ENCODE assay signal across 16 cellular contexts in the genomic region with DNA sequence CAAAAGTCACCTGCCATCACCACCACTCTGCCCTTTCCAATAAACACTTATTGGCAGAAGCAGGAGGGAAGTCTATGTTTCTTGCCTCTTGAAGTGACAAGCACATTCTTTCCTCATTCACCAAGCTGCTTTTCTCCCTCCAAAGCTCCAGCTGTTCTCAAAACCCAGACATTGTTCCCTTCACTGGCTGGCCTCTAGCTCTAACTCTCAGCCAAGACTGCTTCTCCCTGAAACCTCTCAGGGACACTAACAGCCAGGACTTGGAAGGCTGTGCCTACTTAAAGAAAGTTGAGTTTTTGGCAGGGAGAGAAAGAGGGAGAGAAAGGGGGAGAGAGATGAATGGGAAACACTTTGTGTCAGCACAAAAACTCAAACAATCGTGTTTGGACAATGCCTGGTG.
DNase-seq lines count a peak whose midpoint lies in the region; ATAC-seq, FAIRE-seq and TF ChIP-seq lines count a peak whose summit lies in the region.
"Had no signal": no experiment of that assay in that cellular context is flagged by ENCODE, and none has a peak within 500 bp of the region (broad histone marks: within the 10 kb centered on the region; RNA-seq: fewer than 3 reads in every experiment).

No MANE protein-coding gene starts in this region.

- intact Hi-C loops in IMR-90 (cut with micrococcal nuclease) (loop anchor here (5.0 kb wide), 1 partner anchor 73 kb away; no protein-coding TSS in a partner anchor), gastrocnemius medialis (cut with DNase I; ENCODE audit: low total_unique reads) (no loop called here)

- no peak overlapping the region for H3K18ac ChIP-seq in IMR-90 (ENCODE audit: low read depth, low read length)
- H3K18ac ChIP-seq in H1 (ENCODE audit: extremely low read depth, low read length): no peak overlapping the region

- H3K23ac ChIP-seq in IMR-90 (ENCODE audit: low read depth, low read length) (no peak overlapping the region), H1 (ENCODE audit: insufficient read length) (no peak overlapping the region)

- H3K79me1 ChIP-seq in IMR-90 (ENCODE audit: low read depth in 1 of 2, low read length in 2 of 2) (no peaks in the 10 kb centered on the region), H1 (ENCODE audit: low read depth, low read length) (no peaks in the 10 kb centered on the region)

- in situ Hi-C loops in IMR-90 (cut with MboI; ENCODE audit: low sequenced_read_pairs): no loop called here
- in situ Hi-C loops in gastrocnemius medialis (cut with MboI; ENCODE audit: low sequenced_read_pairs in 4 of 4): no loop called here

- H3K27me3 ChIP-seq in IMR-90 (ENCODE audit: control insufficient read depth, insufficient read depth, low read length) (no peaks in the 10 kb centered on the region), H1 (replicated peaks in 1 of 4; ENCODE audit: control insufficient read depth in 3 of 4, extremely low read depth in 1 of 4, insufficient read depth in 3 of 4, low read length in 3 of 4) (no peaks in the 10 kb centered on the region), skeletal muscle tissue (ENCODE audit: control insufficient read depth in 3 of 3, insufficient read depth in 3 of 3, low read length in 3 of 3) (no peaks in the 10 kb centered on the region), gastrocnemius medialis (no peaks in the 10 kb centered on the region)
- H3K27me3 ChIP-seq: BLaER1 treated with 17β-estradiol and CSF1 and Interleukin-3, amounts not matched to agents 10 nM and 100 nM; pancreas had no signal

- peak; percentile 9 for DNase-seq in IMR-90
- no peak for DNase-seq in H1 (ENCODE audit: low read depth in 1 of 2, low spot score in 2 of 2)
- peak; percentile 58 for DNase-seq in islet precursor cell
- no peak for DNase-seq in DMS153 (lab: John Stamatoyannopoulos, UW)
- DNase-seq in foreskin melanocyte: no peak
- no peak for DNase-seq in DMS53 treated with DMSO at 0.1 percent for 48 hours (lab: John Stamatoyannopoulos, UW; ENCODE audit: unreplicated experiment)
- DNase-seq in gastrocnemius medialis: no peak
- DNase-seq: activated T-cell treated with anti-CD3 and anti-CD28 coated beads, Interleukin-2, amount 50 U/mL, for 72 hours; amniotic stem cell; DMS79; NCI-H1417 treated with DMSO at 0.1 percent for 48 hours; pancreas; T-helper 17 cell had no signal

- TF ChIP-seq RAD21 in IMR-90 (IDR thresholded peaks at IDR 0.05; ENCODE audit: low read length) (no peak), H1 (IDR thresholded peaks at IDR 0.05 in 1 of 2, conservative IDR thresholded peaks at IDR 0.05 in 1 of 2; ENCODE audit: low read depth in 2 of 2, low read length in 2 of 2) (no peak)

- H3K4ac ChIP-seq in IMR-90 (ENCODE audit: low read depth, low read length) (peak overlapping the region; percentile 11; the same call in 1 of the 2 replicates), H1 (replicated peaks; ENCODE audit: insufficient read length, low read depth, low read length) (no peak overlapping the region)

- ATAC-seq in IMR-90 (ENCODE audit: low read depth) (peak; percentile 30; the same call in 1 of the 2 replicates), gastrocnemius medialis (no peak)
- ATAC-seq: activated T-cell treated with anti-CD3 and anti-CD28 coated beads, Interleukin-2, amount 50 U/mL, for 72 hours; Panc1; pancreas; T-helper 17 cell had no signal

- H2AFZ ChIP-seq in IMR-90 (replicated peaks; ENCODE audit: low read length, poor library complexity): peak overlapping the region; percentile 73
- peak overlapping the region; percentile 93; the same call in 1 of the 2 replicates for H2AFZ ChIP-seq in H1 (ENCODE audit: low read length)

- H3K56ac ChIP-seq in IMR-90 (ENCODE audit: extremely low read depth, insufficient read depth, low read length): no peak overlapping the region
- no peak overlapping the region for H3K56ac ChIP-seq in H1 (replicated peaks; ENCODE audit: insufficient read length, low read depth, low read length)

- dilution Hi-C loops in IMR-90 (cut with HindIII; ENCODE audit: low sequenced_read_pairs, unreplicated experiment): no loop called here

- POLR2A ChIA-PET in IMR-90 (lab: Charles Lee; ENCODE audit: unreplicated experiment): no interaction called here
- POLR2A ChIA-PET in H1 (lab: Charles Lee; ENCODE audit: partially characterized antibody): no interaction called here

- no peak overlapping the region for H3K4me3 ChIP-seq in IMR-90 (ENCODE audit: insufficient read depth, low read depth, low read length)
- no peak overlapping the region for H3K4me3 ChIP-seq in H1 (ENCODE audit: extremely low read depth in 1 of 4, insufficient read depth in 2 of 4, low read depth in 3 of 4, low read length in 4 of 4)
- H3K4me3 ChIP-seq in skeletal muscle tissue (ENCODE audit: low read length in 3 of 3): no peak overlapping the region
- H3K4me3 ChIP-seq in gastrocnemius medialis: no peak overlapping the region
- H3K4me3 ChIP-seq: BLaER1 treated with 17β-estradiol and CSF1 and Interleukin-3, amounts not matched to agents 10 nM and 100 nM; pancreas had no signal

- H2AK9ac ChIP-seq in IMR-90 (replicated peaks; ENCODE audit: low read depth, low read length, poor library complexity): no peak overlapping the region

- no CpG with 5 or more reads among the region's 1 CpG for WGBS in IMR-90 (ENCODE audit: extremely low coverage in 2 of 2, insufficient read length in 1 of 2), 2 experiments
- WGBS in H1 (ENCODE audit: extremely low coverage in 1 of 2, insufficient coverage in 1 of 2, insufficient read length in 1 of 2, insufficient replicate concordance in 2 of 2, low coverage in 1 of 2, low lambda C conversion rate in 2 of 2, missing lambda C conversion rate in 1 of 2), 2 experiments: 93% methylated on average over 1 of the region's 1 CpG; no CpG with 5 or more reads in 1 of the 2 experiments

- BruUV-seq in IMR-90 (replicated peaks; lab: Mats Ljungman, UMichigan): no TSS peak

- no peak overlapping the region for H2BK12ac ChIP-seq in H1 (ENCODE audit: low read depth, low read length)

- CTCF ChIA-PET in IMR-90 (lab: Yijun Ruan, JAX): no interaction called here
- CTCF ChIA-PET in H1 (lab: Charles Lee; ENCODE audit: partially characterized antibody): interaction anchor here (0.8 to 1.3 kb wide), 2 partner anchors 10 to 53 kb away, joined by 3 read pairs; no protein-coding TSS in a partner anchor

- TF ChIP-seq POLR2A in IMR-90 (IDR thresholded peaks at IDR 0.05; ENCODE audit: low read depth, low read length): no peak
- no peak for TF ChIP-seq POLR2A in H1 (IDR thresholded peaks at IDR 0.05; ENCODE audit: control extremely low read depth in 1 of 2, low read depth in 2 of 2, low read length in 2 of 2)
- TF ChIP-seq POLR2A in gastrocnemius medialis (IDR thresholded peaks at IDR 0.05): no peak

- H2BK20ac ChIP-seq in IMR-90 (ENCODE audit: low read depth, low read length): peak overlapping the region; percentile 61
- no peak overlapping the region for H2BK20ac ChIP-seq in H1 (ENCODE audit: low read length)

- peaks cover 5% of the 10 kb centered on the region for H3K9me1 ChIP-seq in IMR-90 (ENCODE audit: insufficient read depth, low read length)

- H3K36me3 ChIP-seq in IMR-90 (ENCODE audit: control insufficient read depth, insufficient read depth, low read length) (no peaks in the 10 kb centered on the region), H1 (ENCODE audit: control insufficient read depth in 2 of 4, insufficient read depth in 4 of 4, low read length in 3 of 4) (no peaks in the 10 kb centered on the region; a peak in 1 of 8 replicates), skeletal muscle tissue (ENCODE audit: control insufficient read depth in 3 of 3, insufficient read depth in 3 of 3, low read length in 3 of 3) (no peaks in the 10 kb centered on the region), gastrocnemius medialis (no peaks in the 10 kb centered on the region)
- H3K36me3 ChIP-seq: BLaER1 treated with 17β-estradiol and CSF1 and Interleukin-3, amounts not matched to agents 10 nM and 100 nM; pancreas had no signal

- H3K79me2 ChIP-seq in H1 (ENCODE audit: control insufficient read depth in 1 of 2, insufficient read depth in 2 of 2, low read length in 2 of 2): no peaks in the 10 kb centered on the region

- H3K4me2 ChIP-seq in IMR-90 (ENCODE audit: low read depth, low read length) (no peak overlapping the region), H1 (ENCODE audit: insufficient read depth in 1 of 2, low read depth in 2 of 2, low read length in 2 of 2) (no peak overlapping the region)
- H3K4me2 ChIP-seq: BLaER1 treated with 17β-estradiol and CSF1 and Interleukin-3, amounts not matched to agents 10 nM and 100 nM had no signal

- H4K8ac ChIP-seq in IMR-90 (ENCODE audit: low read depth in 2 of 2, low read length in 2 of 2) (0 out of 4 replicates have a peak overlapping the region, but pooled peaks of 1 of the 2 experiments have one; percentile 28), H1 (ENCODE audit: extremely low read depth, insufficient read depth, low read length) (no peak overlapping the region)

- FAIRE-seq in H1 (lab: Jason Lieb, UNC): no peak
- FAIRE-seq: pancreas had no signal

- H2BK5ac ChIP-seq in IMR-90 (ENCODE audit: low read depth, low read length, poor library complexity, severe bottlenecking) (peak overlapping the region; percentile 9), H1 (ENCODE audit: low read depth, low read length) (no peak overlapping the region)

- H2AK5ac ChIP-seq in IMR-90 (ENCODE audit: low read depth, low read length) (no peak overlapping the region), H1 (ENCODE audit: low read depth, low read length) (no peak overlapping the region)

- no peak for TF ChIP-seq CTCF in IMR-90 (conservative IDR thresholded peaks at IDR 0.05; ENCODE audit: low read depth, low read length)
- TF ChIP-seq CTCF in H1 (IDR thresholded peaks at IDR 0.05; ENCODE audit: control extremely low read depth in 1 of 3, insufficient read depth in 1 of 3, low read depth in 1 of 3, low read length in 3 of 3): no peak
- no peak for TF ChIP-seq CTCF in gastrocnemius medialis (IDR thresholded peaks at IDR 0.05 in 4 of 5, conservative IDR thresholded peaks at IDR 0.05 in 1 of 5)

- H2BK120ac ChIP-seq in IMR-90 (ENCODE audit: low read depth, low read length): peak overlapping the region; percentile 76
- no peak overlapping the region for H2BK120ac ChIP-seq in H1 (replicated peaks; ENCODE audit: low read depth, low read length)

- TF ChIP-seq EP300 in H1 (IDR thresholded peaks at IDR 0.05; ENCODE audit: borderline replicate concordance in 1 of 2, low read depth in 2 of 2, low read length in 2 of 2): no peak

- H3K9me3 ChIP-seq in IMR-90 (ENCODE audit: control insufficient read depth, insufficient read depth, low read length) (peaks cover 2% of the 10 kb centered on the region; the same call in 1 of the 2 replicates), H1 (ENCODE audit: insufficient read depth in 2 of 2, low read depth in 1 of 2, low read length in 1 of 2) (no peaks in the 10 kb centered on the region), skeletal muscle tissue (ENCODE audit: control insufficient read depth in 3 of 3, low read length in 3 of 3) (peaks cover 0 to 2% (median 0%) of the 10 kb centered on the region in 3 donors), gastrocnemius medialis (no peaks in the 10 kb centered on the region)
- H3K9me3 ChIP-seq: BLaER1 treated with 17β-estradiol and CSF1 and Interleukin-3, amounts not matched to agents 10 nM and 100 nM; pancreas had no signal

- peak overlapping the region; percentile 8; the same call in 1 of the 2 replicates for H4K91ac ChIP-seq in IMR-90 (ENCODE audit: insufficient read depth, low read depth, low read length)
- H4K91ac ChIP-seq in H1 (replicated peaks; ENCODE audit: insufficient read length, low read length): no peak overlapping the region

- H4K5ac ChIP-seq in IMR-90 (ENCODE audit: low read depth, low read length) (no peak overlapping the region), H1 (ENCODE audit: insufficient read length, low read depth, low read length) (no peak overlapping the region)

- H2BK15ac ChIP-seq in IMR-90 (ENCODE audit: low read depth, low read length) (peak overlapping the region; percentile 77; the same call in 2 of the 3 replicates), H1 (ENCODE audit: low read length) (no peak overlapping the region)

- H3K4me1 ChIP-seq in IMR-90 (ENCODE audit: control insufficient read depth, insufficient read depth, low read length): peaks cover 4% of the 10 kb centered on the region
- no peaks in the 10 kb centered on the region for H3K4me1 ChIP-seq in H1 (replicated peaks in 1 of 4; ENCODE audit: control insufficient read depth in 3 of 4, insufficient read depth in 4 of 4, low read length in 3 of 4)
- no peaks in the 10 kb centered on the region for H3K4me1 ChIP-seq in skeletal muscle tissue (ENCODE audit: control insufficient read depth in 3 of 3, insufficient read depth in 3 of 3, low read length in 3 of 3)
- H3K4me1 ChIP-seq in gastrocnemius medialis: no peaks in the 10 kb centered on the region
- H3K4me1 ChIP-seq: BLaER1 treated with 17β-estradiol and CSF1 and Interleukin-3, amounts not matched to agents 10 nM and 100 nM; pancreas had no signal

- no peaks in the 10 kb centered on the region for H3K23me2 ChIP-seq in H1 (ENCODE audit: low read depth, low read length)

- H4K20me1 ChIP-seq in IMR-90 (ENCODE audit: insufficient read depth, low read length): no peaks in the 10 kb centered on the region
- no peaks in the 10 kb centered on the region for H4K20me1 ChIP-seq in H1 (replicated peaks in 1 of 2; ENCODE audit: control insufficient read depth in 1 of 2, insufficient read depth in 2 of 2, low read length in 2 of 2)
- H4K20me1 ChIP-seq: BLaER1 treated with 17β-estradiol and CSF1 and Interleukin-3, amounts not matched to agents 10 nM and 100 nM had no signal

- H3K27ac ChIP-seq in IMR-90 (ENCODE audit: insufficient read depth, low read length): no peak overlapping the region
- H3K27ac ChIP-seq in H1 (ENCODE audit: low read depth, low read length): no peak overlapping the region
- H3K27ac ChIP-seq in skeletal muscle tissue (ENCODE audit: low read depth, low read length): peak overlapping the region; percentile 7
- no peak overlapping the region for H3K27ac ChIP-seq in gastrocnemius medialis
- H3K27ac ChIP-seq: BLaER1 treated with 17β-estradiol and CSF1 and Interleukin-3, amounts not matched to agents 10 nM and 100 nM; pancreas had no signal

- H3K9ac ChIP-seq in IMR-90 (ENCODE audit: low read depth, low read length) (no peak overlapping the region), H1 (replicated peaks in 1 of 4; ENCODE audit: extremely low read depth in 1 of 4, low read depth in 3 of 4, low read length in 3 of 4) (no peak overlapping the region), skeletal muscle tissue (ENCODE audit: low read depth in 1 of 3, low read length in 3 of 3) (no peak overlapping the region)
- H3K9ac ChIP-seq: BLaER1 treated with 17β-estradiol and CSF1 and Interleukin-3, amounts not matched to agents 10 nM and 100 nM had no signal

- H3K14ac ChIP-seq in IMR-90 (replicated peaks; ENCODE audit: low read depth, low read length): peak overlapping the region; percentile 60
- H3K14ac ChIP-seq in H1 (ENCODE audit: insufficient read length): no peak overlapping the region

Comparison
In these comparisons a context has a peak if more than half of its experiments do, and no peak if none do; other contexts are left out.
1. DNase-seq: peak in IMR-90 (single experiment) and islet precursor cell (single experiment); none in H1 (0 of 2), DMS153 (single experiment), foreskin melanocyte (single experiment), DMS53 treated with DMSO at 0.1 percent for 48 hours (single experiment) and gastrocnemius medialis (0 of 2).